10 cellular contexts compared by ENCODE assay signal in genomic region chr5:95178046-95178651, GRCh38.
DNase-seq lines count a peak whose midpoint lies in the region; TF ChIP-seq lines count a peak whose summit lies in the region.
"Had no signal": no experiment of that assay in that cellular context is flagged by ENCODE, and none has a peak within 500 bp of the region (broad histone marks: within the 10 kb centered on the region; RNA-seq: fewer than 3 reads in every experiment).

No MANE protein-coding gene starts in this region.

- peaks cover 39% of the 10 kb centered on the region for H3K4me1 ChIP-seq in ES-I3 (ENCODE audit: insufficient read depth, low read length)
- H3K4me1 ChIP-seq in mesodermal cell (ENCODE audit: control insufficient read depth, insufficient read depth, low read length, poor library complexity, severe bottlenecking), result peaks cover 9% of the 10 kb centered on the region
- no peaks in the 10 kb centered on the region for H3K4me1 ChIP-seq in suprapubic skin

- no peak for TF ChIP-seq CTCF in suprapubic skin (IDR thresholded peaks at IDR 0.05)

- no peaks in the 10 kb centered on the region for H3K9me3 Mint-ChIP-seq in activated CD4-positive, alpha-beta T cell treated with anti-CD3 and anti-CD28 coated beads, Interleukin-2, amount 10 ng/mL, durations not matched to agents 24 days and 14 days

- peak overlapping the region; percentile 90 for H3K27ac ChIP-seq in mesodermal cell (ENCODE audit: low read depth, low read length, severe bottlenecking)
- no peak overlapping the region for H3K27ac ChIP-seq in suprapubic skin

- H3K9ac ChIP-seq in ES-I3 (ENCODE audit: low read depth, low read length), result peak overlapping the region; percentile 19; the same call in 1 of the 2 replicates

- no peaks in the 10 kb centered on the region for H3K36me3 ChIP-seq in ES-I3 (ENCODE audit: insufficient read depth, low read length)
- no peaks in the 10 kb centered on the region for H3K36me3 ChIP-seq in mesodermal cell (ENCODE audit: control insufficient read depth, insufficient read depth, low read length)
- H3K36me3 ChIP-seq in suprapubic skin, result no peaks in the 10 kb centered on the region

- intact Hi-C loops in activated CD4-positive, alpha-beta T cell treated with anti-CD3 and anti-CD28 coated beads, Interleukin-2, amount 10 ng/mL, durations not matched to agents 24 days and 14 days (cut with micrococcal nuclease), result no loop called here

- WGBS in mesodermal cell (ENCODE audit: insufficient coverage in 2 of 2), 2 experiments, result 49 to 66% methylated on average over 2 to 4 of the region's 4 CpGs
- WGBS in suprapubic skin, result 39% methylated on average over 4 of the region's 4 CpGs

- DNase-seq in Kasumi-1 (lab: John Stamatoyannopoulos, UW), result peak; percentile 19 to 24
- peak; percentile 27 for DNase-seq in UCSD-AML1 (lab: John Stamatoyannopoulos, UW; ENCODE audit: unreplicated experiment)
- no peak for DNase-seq in NCI-H526 (lab: John Stamatoyannopoulos, UW)
- DNase-seq in activated CD4-positive, alpha-beta T cell treated with anti-CD3 and anti-CD28 coated beads, Interleukin-2, amount 10 ng/mL, durations not matched to agents 24 days and 14 days, result no peak
- no peak for DNase-seq in suprapubic skin (ENCODE audit: low spot score in 2 of 2)
- DNase-seq in stimulated activated CD4-positive, alpha-beta T cell treated with anti-CD3 and anti-CD28 coated beads, Interleukin-1b, Interleukin-23, amount 100 ng/mL, for 48 hours, result no peak
- DNase-seq: activated CD8-positive, alpha-beta T cell treated with anti-CD3 and anti-CD28 coated beads, Interleukin-2, amount 10 ng/mL, durations not matched to agents 7 days and 5 days; IMR-90 had no signal

- no peak for TF ChIP-seq EP300 in suprapubic skin (IDR thresholded peaks at IDR 0.05)

- no peak overlapping the region for H3K27ac Mint-ChIP-seq in activated CD4-positive, alpha-beta T cell treated with anti-CD3 and anti-CD28 coated beads, Interleukin-2, amount 10 ng/mL, durations not matched to agents 24 days and 14 days
- H3K27ac Mint-ChIP-seq: activated CD8-positive, alpha-beta T cell treated with anti-CD3 and anti-CD28 coated beads, Interleukin-2, amount 10 ng/mL, durations not matched to agents 7 days and 5 days had no signal

- no peak overlapping the region for H3K4me3 ChIP-seq in mesodermal cell (ENCODE audit: extremely low read depth, insufficient read depth, low read length, poor library complexity, severe bottlenecking)
- H3K4me3 ChIP-seq in suprapubic skin, result no peak overlapping the region

- H3K9me3 ChIP-seq in ES-I3 (ENCODE audit: control insufficient read depth, insufficient read depth, low read length) (no peaks in the 10 kb centered on the region), mesodermal cell (ENCODE audit: control insufficient read depth, low read length) (no peaks in the 10 kb centered on the region), suprapubic skin (no peaks in the 10 kb centered on the region)

- no peaks in the 10 kb centered on the region for H3K36me3 Mint-ChIP-seq in activated CD4-positive, alpha-beta T cell treated with anti-CD3 and anti-CD28 coated beads, Interleukin-2, amount 10 ng/mL, durations not matched to agents 24 days and 14 days (ENCODE audit: low read depth)

- H3K4me3 Mint-ChIP-seq in activated CD4-positive, alpha-beta T cell treated with anti-CD3 and anti-CD28 coated beads, Interleukin-2, amount 10 ng/mL, durations not matched to agents 24 days and 14 days, result no peak overlapping the region
- H3K4me3 Mint-ChIP-seq: activated CD8-positive, alpha-beta T cell treated with anti-CD3 and anti-CD28 coated beads, Interleukin-2, amount 10 ng/mL, durations not matched to agents 7 days and 5 days had no signal

- H3K27me3 Mint-ChIP-seq in activated CD4-positive, alpha-beta T cell treated with anti-CD3 and anti-CD28 coated beads, Interleukin-2, amount 10 ng/mL, durations not matched to agents 24 days and 14 days, result no peaks in the 10 kb centered on the region

- no peaks in the 10 kb centered on the region for H3K27me3 ChIP-seq in suprapubic skin

- no peak for TF ChIP-seq POLR2A in suprapubic skin (IDR thresholded peaks at IDR 0.05)

- H3K4me1 Mint-ChIP-seq in activated CD4-positive, alpha-beta T cell treated with anti-CD3 and anti-CD28 coated beads, Interleukin-2, amount 10 ng/mL, durations not matched to agents 24 days and 14 days, result no peaks in the 10 kb centered on the region

Comparison
In these comparisons a context has a peak if more than half of its experiments do, and no peak if none do; other contexts are left out.
1. DNase-seq: peak in Kasumi-1 (2 of 2) and UCSD-AML1 (single experiment); none in NCI-H526 (0 of 2), activated CD4-positive, alpha-beta T cell treated with anti-CD3 and anti-CD28 coated beads, Interleukin-2, amount 10 ng/mL, durations not matched to agents 24 days and 14 days (single experiment), suprapubic skin (0 of 2) and stimulated activated CD4-positive, alpha-beta T cell treated with anti-CD3 and anti-CD28 coated beads, Interleukin-1b, Interleukin-23, amount 100 ng/mL, for 48 hours (single experiment).